Comparison of ENCODE assay signal across 17 cellular contexts in the genomic region with DNA sequence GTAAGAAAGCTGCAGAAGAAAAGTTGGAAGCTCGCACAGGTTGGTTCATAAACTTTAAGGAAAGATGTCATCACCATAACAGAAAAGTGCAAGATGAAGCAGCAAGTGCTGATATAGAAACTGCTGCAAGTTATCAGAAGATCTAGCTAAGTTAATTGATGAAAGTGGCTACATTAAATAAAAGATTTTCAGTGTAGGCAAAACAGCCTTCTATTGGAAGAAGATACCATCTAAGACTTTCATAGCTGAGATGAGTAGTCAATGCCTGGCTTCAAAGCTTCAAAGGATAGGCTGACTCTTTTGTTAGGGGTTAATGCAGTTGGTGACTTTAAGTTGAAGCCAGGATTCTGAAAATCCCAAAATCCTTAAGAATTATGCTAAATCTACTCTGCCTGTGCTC. TPM values are rescaled to one million over a fixed set of nuclear protein-coding genes. Genes with fewer than 3 reads are reported as not detected.
DNase-seq lines count a peak whose midpoint lies in the region; ATAC-seq and TF ChIP-seq lines count a peak whose summit lies in the region.
"Had no signal": no experiment of that assay in that cellular context is flagged by ENCODE, and none has a peak within 500 bp of the region (broad histone marks: within the 10 kb centered on the region; RNA-seq: fewer than 3 reads in every experiment).

No MANE protein-coding gene starts in this region.

- H3K27me3 ChIP-seq in CD4-positive, alpha-beta memory T cell (ENCODE audit: insufficient read depth, low read length): no peaks in the 10 kb centered on the region
- H3K27me3 ChIP-seq in GM23248 (replicated peaks; ENCODE audit: insufficient read depth): no peaks in the 10 kb centered on the region
- H3K27me3 ChIP-seq: MG63 had no signal

- CTCF ChIA-PET in CD4-positive, alpha-beta memory T cell (lab: Charles Lee; ENCODE audit: partially characterized antibody): interaction anchor here (0.7 to 2.3 kb wide), 6 partner anchors 9 to 100 kb away, joined by 3 to 10 read pairs (median 5); no protein-coding TSS in a partner anchor

- H3K9ac ChIP-seq in GM23248: no peak overlapping the region

- H3K79me2 ChIP-seq in GM23248 (ENCODE audit: insufficient read depth): peaks cover 88% of the 10 kb centered on the region

- H3K9me3 Mint-ChIP-seq in activated T-cell treated with anti-CD3 and anti-CD28 coated beads, Interleukin-2, amount 50 U/mL, for 4 hours: peaks cover 18% of the 10 kb centered on the region
- H3K9me3 Mint-ChIP-seq in CD4-positive, alpha-beta memory T cell: peaks cover 0 to 8% (median 0%) of the 10 kb centered on the region in 8 donors
- H3K9me3 Mint-ChIP-seq in T-helper 2 cell treated with Interferon-gamma antibody and Interleukin-4, amounts not matched to agents 5 μg/mL and 100 μg/mL, for 36 hours: peaks cover 46% of the 10 kb centered on the region
- H3K9me3 Mint-ChIP-seq in activated naive CD8-positive, alpha-beta T cell treated with anti-CD3 and anti-CD28 coated beads, Interleukin-2, amount 50 U/mL, for 24 hours: peaks cover 7% of the 10 kb centered on the region

- ATAC-seq in activated T-cell treated with anti-CD3 and anti-CD28 coated beads, Interleukin-2, amount 50 U/mL, for 4 hours: peak; percentile 44 to 62
- no peak for ATAC-seq in activated naive CD8-positive, alpha-beta T cell treated with anti-CD3 and anti-CD28 coated beads, Interleukin-2, amount 50 U/mL, for 24 hours
- ATAC-seq in GM18505 (IDR thresholded peaks at IDR 0.05; ENCODE audit: unreplicated experiment): no peak

- no peak for TF ChIP-seq POLR2A in GM18505 (IDR thresholded peaks at IDR 0.05; ENCODE audit: borderline replicate concordance, extremely low read depth, insufficient read depth, insufficient read length)

- H3K27ac Mint-ChIP-seq in CD4-positive, alpha-beta memory T cell: peak overlapping the region in 5 of 7 donors; percentile 47 to 90 (median 85)
- peak overlapping the region; percentile 76 for H3K27ac Mint-ChIP-seq in T-helper 2 cell treated with Interferon-gamma antibody and Interleukin-4, amounts not matched to agents 5 μg/mL and 100 μg/mL, for 36 hours
- peak overlapping the region; percentile 81 for H3K27ac Mint-ChIP-seq in activated naive CD8-positive, alpha-beta T cell treated with anti-CD3 and anti-CD28 coated beads, Interleukin-2, amount 50 U/mL, for 24 hours

- no peak overlapping the region for H3K4me2 ChIP-seq in GM23248 (ENCODE audit: unreplicated experiment)
- H3K4me2 ChIP-seq: PC-9 had no signal

- no peaks in the 10 kb centered on the region for H3K27me3 Mint-ChIP-seq in activated T-cell treated with anti-CD3 and anti-CD28 coated beads, Interleukin-2, amount 50 U/mL, for 4 hours (ENCODE audit: low read depth)
- no peaks in the 10 kb centered on the region for H3K27me3 Mint-ChIP-seq in CD4-positive, alpha-beta memory T cell
- H3K27me3 Mint-ChIP-seq in T-helper 2 cell treated with Interferon-gamma antibody and Interleukin-4, amounts not matched to agents 5 μg/mL and 100 μg/mL, for 36 hours (ENCODE audit: low read depth): no peaks in the 10 kb centered on the region
- no peaks in the 10 kb centered on the region for H3K27me3 Mint-ChIP-seq in activated naive CD8-positive, alpha-beta T cell treated with anti-CD3 and anti-CD28 coated beads, Interleukin-2, amount 50 U/mL, for 24 hours

- intact Hi-C loops in CD4-positive, alpha-beta memory T cell (cut with micrococcal nuclease): loop anchor here (2.0 kb wide), 2 partner anchors 13 to 15 kb away; no protein-coding TSS in a partner anchor

- no peak overlapping the region for H2AFZ ChIP-seq in GM23248
- H2AFZ ChIP-seq: PC-9 had no signal

- POLR2A ChIA-PET in CD4-positive, alpha-beta memory T cell (lab: Charles Lee; ENCODE audit: partially characterized antibody): interaction anchor here (1.0 to 4.2 kb wide), 5 partner anchors 10 to 94 kb away, joined by 3 to 25 read pairs (median 3); no protein-coding TSS in a partner anchor

- in situ Hi-C loops in GM23248 (cut with MboI): no loop called here

- DNase-seq in activated T-cell treated with anti-CD3 and anti-CD28 coated beads, Interleukin-2, amount 50 U/mL, for 4 hours: no peak
- DNase-seq in activated T-cell treated with anti-CD3 and anti-CD28 coated beads, Interleukin-2, amount 50 U/mL, for 48 hours: no peak
- DNase-seq in CD4-positive, alpha-beta memory T cell: no peak
- no peak for DNase-seq in T-helper 2 cell treated with Interferon-gamma antibody and Interleukin-4, amounts not matched to agents 5 μg/mL and 100 μg/mL, for 36 hours (ENCODE audit: low spot score)
- DNase-seq in activated naive CD8-positive, alpha-beta T cell treated with anti-CD3 and anti-CD28 coated beads, Interleukin-2, amount 50 U/mL, for 24 hours: no peak
- DNase-seq in GM19240 (ENCODE audit: insufficient read length, low spot score): no peak
- DNase-seq in GM23248: no peak
- DNase-seq: DMS79, MG63, NCI-H1092, NCI-H2081 treated with DMSO at 0.1 percent for 48 hours, NCI-H2227 treated with DMSO at 0.1 percent for 48 hours, NCI-H524, PC-9 had no signal

- H3K36me3 ChIP-seq in CD4-positive, alpha-beta memory T cell (ENCODE audit: insufficient read depth, low read length): peaks cover 23% of the 10 kb centered on the region
- peaks cover 28% of the 10 kb centered on the region for H3K36me3 ChIP-seq in GM23248 (ENCODE audit: low read depth)

- H3K4me3 Mint-ChIP-seq in activated T-cell treated with anti-CD3 and anti-CD28 coated beads, Interleukin-2, amount 50 U/mL, for 4 hours: no peak overlapping the region
- peak overlapping the region in 6 of 8 donors; percentile 53 to 84 (median 70) for H3K4me3 Mint-ChIP-seq in CD4-positive, alpha-beta memory T cell
- peak overlapping the region; percentile 29 for H3K4me3 Mint-ChIP-seq in T-helper 2 cell treated with Interferon-gamma antibody and Interleukin-4, amounts not matched to agents 5 μg/mL and 100 μg/mL, for 36 hours
- H3K4me3 Mint-ChIP-seq in activated naive CD8-positive, alpha-beta T cell treated with anti-CD3 and anti-CD28 coated beads, Interleukin-2, amount 50 U/mL, for 24 hours: no peak overlapping the region

- H3F3A ChIP-seq in GM23248 (ENCODE audit: insufficient read depth): peaks cover 5% of the 10 kb centered on the region

- H3K9me2 ChIP-seq in GM23248 (ENCODE audit: insufficient read depth): no peaks in the 10 kb centered on the region

- H3K4me1 ChIP-seq in CD4-positive, alpha-beta memory T cell (ENCODE audit: insufficient read depth, low read length): peaks cover 99% of the 10 kb centered on the region
- peaks cover 19% of the 10 kb centered on the region for H3K4me1 ChIP-seq in GM23248 (ENCODE audit: insufficient read depth)

- peaks cover 93% of the 10 kb centered on the region for H3K4me1 Mint-ChIP-seq in activated T-cell treated with anti-CD3 and anti-CD28 coated beads, Interleukin-2, amount 50 U/mL, for 4 hours (ENCODE audit: low read depth)
- peaks cover 72 to 100% (median 88%) of the 10 kb centered on the region in 4 donors for H3K4me1 Mint-ChIP-seq in CD4-positive, alpha-beta memory T cell
- peaks cover 61% of the 10 kb centered on the region for H3K4me1 Mint-ChIP-seq in T-helper 2 cell treated with Interferon-gamma antibody and Interleukin-4, amounts not matched to agents 5 μg/mL and 100 μg/mL, for 36 hours (ENCODE audit: low read depth)
- H3K4me1 Mint-ChIP-seq in activated naive CD8-positive, alpha-beta T cell treated with anti-CD3 and anti-CD28 coated beads, Interleukin-2, amount 50 U/mL, for 24 hours: peaks cover 93% of the 10 kb centered on the region

- no peak overlapping the region for H3K4me3 ChIP-seq in CD4-positive, alpha-beta memory T cell (ENCODE audit: low read length in 2 of 2)
- no peak overlapping the region for H3K4me3 ChIP-seq in GM23248
- H3K4me3 ChIP-seq: HAP-1, MG63, PC-9 had no signal

- peaks cover 69% of the 10 kb centered on the region for H3K36me3 Mint-ChIP-seq in activated T-cell treated with anti-CD3 and anti-CD28 coated beads, Interleukin-2, amount 50 U/mL, for 4 hours (ENCODE audit: insufficient read depth)
- H3K36me3 Mint-ChIP-seq in CD4-positive, alpha-beta memory T cell: peaks cover 82 to 84% of the 10 kb centered on the region in 2 donors
- peaks cover 94% of the 10 kb centered on the region for H3K36me3 Mint-ChIP-seq in T-helper 2 cell treated with Interferon-gamma antibody and Interleukin-4, amounts not matched to agents 5 μg/mL and 100 μg/mL, for 36 hours (ENCODE audit: low read depth)
- peaks cover 68% of the 10 kb centered on the region for H3K36me3 Mint-ChIP-seq in activated naive CD8-positive, alpha-beta T cell treated with anti-CD3 and anti-CD28 coated beads, Interleukin-2, amount 50 U/mL, for 24 hours (ENCODE audit: low read depth)

- H3K27ac ChIP-seq in CD4-positive, alpha-beta memory T cell (ENCODE audit: low read depth, low read length): no peak overlapping the region
- no peak overlapping the region for H3K27ac ChIP-seq in GM23248
- H3K27ac ChIP-seq: C4-2B, PC-9 had no signal

- no peaks in the 10 kb centered on the region for H4K20me1 ChIP-seq in GM23248 (ENCODE audit: insufficient read depth)

- H3K9me3 ChIP-seq in CD4-positive, alpha-beta memory T cell (ENCODE audit: control insufficient read depth in 1 of 2, low read length in 2 of 2): no peaks in the 10 kb centered on the region
- no peaks in the 10 kb centered on the region for H3K9me3 ChIP-seq in GM23248 (ENCODE audit: low read depth)

- WGBS in GM23248 (ENCODE audit: low coverage in 1 of 2, low lambda C conversion rate in 2 of 2, missing lambda C conversion rate in 2 of 2), 2 experiments: 86 to 100% methylated on average over 1 of the region's 1 CpG

RNA-seq across cellular contexts. Expression of a gene that starts 24.0 kb away (rescaled TPM):
- total RNA-seq in activated T-cell treated with anti-CD3 and anti-CD28 coated beads, Interleukin-2, amount 50 U/mL, for 4 hours: 100 to 1,000 TPM in 1 of 3 donors, 10 to 100 TPM in 2; 84.5 to 133 (median 88.4) TPM
- 100 to 1,000 TPM; 294 to 299 TPM for total RNA-seq in CD4-positive, alpha-beta memory T cell
- polyA plus RNA-seq in CD4-positive, alpha-beta memory T cell: 100 to 1,000 TPM; 206 to 255 TPM
- 32.6 and 46.5 TPM in 2 replicates for total RNA-seq in GM23248 (2014; rRNA removed; shearing (Covaris generic))
- 21.7 and 22.4 TPM in 2 replicates for polyA plus RNA-seq in GM23248 (2016; fragmentation: Nextera tagmentation; extraction: Ambion mirVana)

Comparison
In these comparisons a context has a peak if more than half of its experiments do, and no peak if none do; other contexts are left out.
1. ATAC-seq: peak in activated T-cell treated with anti-CD3 and anti-CD28 coated beads, Interleukin-2, amount 50 U/mL, for 4 hours (2 of 2); none in activated naive CD8-positive, alpha-beta T cell treated with anti-CD3 and anti-CD28 coated beads, Interleukin-2, amount 50 U/mL, for 24 hours (single experiment) and GM18505 (single experiment).
2. H3K4me3 Mint-ChIP-seq: peak in CD4-positive, alpha-beta memory T cell (6 of 8) and T-helper 2 cell treated with Interferon-gamma antibody and Interleukin-4, amounts not matched to agents 5 μg/mL and 100 μg/mL, for 36 hours (single experiment); none in activated T-cell treated with anti-CD3 and anti-CD28 coated beads, Interleukin-2, amount 50 U/mL, for 4 hours (single experiment) and activated naive CD8-positive, alpha-beta T cell treated with anti-CD3 and anti-CD28 coated beads, Interleukin-2, amount 50 U/mL, for 24 hours (single experiment).
3. Peak in every context shown above with its lines, with median percentiles within 50 percentile points of each other: H3K27ac Mint-ChIP-seq.